21 cellular contexts compared by ENCODE assay signal in genomic region chr1:23646086-23646485, GRCh38.
"Had no signal": no experiment of that assay in that cellular context is flagged by ENCODE, and none has a peak within 500 bp of the region (broad histone marks: within the 10 kb centered on the region; RNA-seq: fewer than 3 reads in every experiment).

No MANE protein-coding gene starts in this region.

- H3K4me1 ChIP-seq: ascending aorta, transverse colon, vagina had no signal

- FAIRE-seq: TTC549 had no signal

- H3K36me3 ChIP-seq: ascending aorta, brain microvascular endothelial cell, esophagus squamous epithelium, gastroesophageal sphincter, heart right ventricle, right lobe of liver, suprapubic skin, transverse colon, vagina had no signal

- H3K4me3 ChIP-seq: ascending aorta, esophagus squamous epithelium, gastroesophageal sphincter, heart right ventricle, right lobe of liver, skin epidermis, suprapubic skin, transverse colon, vagina had no signal

- H3K9me3 ChIP-seq: ascending aorta, esophagus squamous epithelium, gastroesophageal sphincter, heart right ventricle, right lobe of liver, suprapubic skin, transverse colon, vagina had no signal

- DNase-seq: activated gamma-delta T cell treated with Interleukin-2 at 50 U/mL for 16 hours; activated T-cell treated with anti-CD3 and anti-CD28 coated beads, Interleukin-2, amount 50 U/mL, for 1 hour; brain microvascular endothelial cell; central memory CD4-positive, alpha-beta T cell; dermis blood vessel endothelial cell; effector CD8-positive, alpha-beta T cell; esophagus squamous epithelium; heart right ventricle; islet precursor cell; left colon; nucleus accumbens; right lobe of liver; stimulated activated CD4-positive, alpha-beta T cell treated with anti-CD3 and anti-CD28 coated beads, Interleukin-1b, Interleukin-23, amount 100 ng/mL, for 48 hours; stimulated activated naive CD8-positive, alpha-beta T cell treated with anti-CD3 and anti-CD28 coated beads, Interleukin-15, amount 100 ng/mL, for 72 hours; transverse colon had no signal

- H3K27me3 ChIP-seq: ascending aorta, brain microvascular endothelial cell, right lobe of liver, suprapubic skin, transverse colon, vagina had no signal

- ATAC-seq: gastroesophageal sphincter; heart right ventricle; left colon; right lobe of liver; stimulated activated naive CD8-positive, alpha-beta T cell treated with anti-CD3 and anti-CD28 coated beads, Interleukin-15, amount 100 ng/mL, for 72 hours had no signal

- H3K27ac ChIP-seq: ascending aorta, brain microvascular endothelial cell, esophagus squamous epithelium, gastroesophageal sphincter, heart right ventricle, right lobe of liver, skin epidermis, suprapubic skin, transverse colon, vagina had no signal
